In the genomic region with DNA sequence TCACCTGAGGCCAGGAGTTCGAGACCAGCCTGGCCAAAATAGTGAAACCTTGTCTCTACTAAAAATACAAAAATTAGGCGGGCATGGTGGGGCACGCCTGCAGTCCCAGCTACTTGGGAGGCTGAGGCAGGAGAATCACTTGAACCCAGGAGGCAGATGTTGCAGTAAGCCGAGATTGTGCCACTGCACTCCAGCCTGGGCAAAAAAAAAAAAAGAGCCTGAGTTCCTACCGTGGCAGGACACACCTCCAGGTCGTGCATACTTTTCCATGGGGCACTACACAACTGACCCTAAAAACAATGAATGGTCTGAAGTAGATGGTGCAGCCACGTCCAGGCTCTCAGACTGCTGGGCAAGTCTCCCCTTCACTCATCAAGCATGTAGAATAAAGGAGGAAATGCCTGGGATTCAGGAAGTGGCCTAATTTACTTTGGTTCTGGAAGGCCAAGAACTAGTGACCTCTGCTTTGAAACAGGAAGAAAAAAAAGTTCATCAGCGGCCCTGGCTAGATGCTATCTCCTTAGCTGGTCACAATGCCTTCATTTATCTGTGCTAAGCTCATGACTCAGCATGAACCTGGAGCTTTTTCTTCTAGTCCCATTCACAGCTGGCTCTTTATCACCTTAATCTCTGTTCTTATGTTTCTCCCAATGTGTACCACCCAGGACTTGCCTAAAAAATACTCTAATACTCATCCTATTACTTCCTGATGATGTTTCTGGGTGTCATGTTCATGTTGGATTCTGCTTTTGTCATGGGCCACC, we compare ENCODE assay signal across 1 cellular context.
TF ChIP-seq lines count a peak whose summit lies in the region.

No MANE protein-coding gene starts in this region.

TF ChIP-seq in K562, 482 proteins besides CTCF, POLR2A, EP300 and RAD21 (continued from another document):
- TF ChIP-seq, protein P1, sequence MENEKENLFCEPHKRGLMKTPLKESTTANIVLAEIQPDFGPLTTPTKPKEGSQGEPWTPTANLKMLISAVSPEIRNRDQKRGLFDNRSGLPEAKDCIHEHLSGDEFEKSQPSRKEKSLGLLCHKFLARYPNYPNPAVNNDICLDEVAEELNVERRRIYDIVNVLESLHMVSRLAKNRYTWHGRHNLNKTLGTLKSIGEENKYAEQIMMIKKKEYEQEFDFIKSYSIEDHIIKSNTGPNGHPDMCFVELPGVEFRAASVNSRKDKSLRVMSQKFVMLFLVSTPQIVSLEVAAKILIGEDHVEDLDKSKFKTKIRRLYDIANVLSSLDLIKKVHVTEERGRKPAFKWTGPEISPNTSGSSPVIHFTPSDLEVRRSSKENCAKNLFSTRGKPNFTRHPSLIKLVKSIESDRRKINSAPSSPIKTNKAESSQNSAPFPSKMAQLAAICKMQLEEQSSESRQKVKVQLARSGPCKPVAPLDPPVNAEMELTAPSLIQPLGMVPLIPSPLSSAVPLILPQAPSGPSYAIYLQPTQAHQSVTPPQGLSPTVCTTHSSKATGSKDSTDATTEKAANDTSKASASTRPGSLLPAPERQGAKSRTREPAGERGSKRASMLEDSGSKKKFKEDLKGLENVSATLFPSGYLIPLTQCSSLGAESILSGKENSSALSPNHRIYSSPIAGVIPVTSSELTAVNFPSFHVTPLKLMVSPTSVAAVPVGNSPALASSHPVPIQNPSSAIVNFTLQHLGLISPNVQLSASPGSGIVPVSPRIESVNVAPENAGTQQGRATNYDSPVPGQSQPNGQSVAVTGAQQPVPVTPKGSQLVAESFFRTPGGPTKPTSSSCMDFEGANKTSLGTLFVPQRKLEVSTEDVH (IDR thresholded peaks at IDR 0.05; ENCODE audit: low read depth, partially characterized antibody) = peak; percentile 41
- TF ChIP-seq ZFX (CRISPR knock-in tag; IDR thresholded peaks at IDR 0.05) (0 out of 2 replicates have a peak, but pooled peaks have one; percentile 30), HBP1 (CRISPR knock-in tag; IDR thresholded peaks at IDR 0.05) (no peak), TCFL5 (CRISPR knock-in tag; conservative IDR thresholded peaks at IDR 0.05) (no peak), THRB (CRISPR knock-in tag; conservative IDR thresholded peaks at IDR 0.05) (no peak), RBM15 (IDR thresholded peaks at IDR 0.05; ENCODE audit: insufficient read depth, low read length) (no peak)
- TF ChIP-seq, protein P2, sequence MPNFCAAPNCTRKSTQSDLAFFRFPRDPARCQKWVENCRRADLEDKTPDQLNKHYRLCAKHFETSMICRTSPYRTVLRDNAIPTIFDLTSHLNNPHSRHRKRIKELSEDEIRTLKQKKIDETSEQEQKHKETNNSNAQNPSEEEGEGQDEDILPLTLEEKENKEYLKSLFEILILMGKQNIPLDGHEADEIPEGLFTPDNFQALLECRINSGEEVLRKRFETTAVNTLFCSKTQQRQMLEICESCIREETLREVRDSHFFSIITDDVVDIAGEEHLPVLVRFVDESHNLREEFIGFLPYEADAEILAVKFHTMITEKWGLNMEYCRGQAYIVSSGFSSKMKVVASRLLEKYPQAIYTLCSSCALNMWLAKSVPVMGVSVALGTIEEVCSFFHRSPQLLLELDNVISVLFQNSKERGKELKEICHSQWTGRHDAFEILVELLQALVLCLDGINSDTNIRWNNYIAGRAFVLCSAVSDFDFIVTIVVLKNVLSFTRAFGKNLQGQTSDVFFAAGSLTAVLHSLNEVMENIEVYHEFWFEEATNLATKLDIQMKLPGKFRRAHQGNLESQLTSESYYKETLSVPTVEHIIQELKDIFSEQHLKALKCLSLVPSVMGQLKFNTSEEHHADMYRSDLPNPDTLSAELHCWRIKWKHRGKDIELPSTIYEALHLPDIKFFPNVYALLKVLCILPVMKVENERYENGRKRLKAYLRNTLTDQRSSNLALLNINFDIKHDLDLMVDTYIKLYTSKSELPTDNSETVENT (CRISPR knock-in tag; IDR thresholded peaks at IDR 0.05) = no peak
TF ChIP-seq in K562: peak in this region for 68.
